Comparison of ENCODE assay signal across 23 cellular contexts in genomic region chr2:125455110-125455509, GRCh38.
A peak's percentile ranks its signal among the peaks of the same experiment; 100 is the strongest.
DNase-seq lines count a peak whose midpoint lies in the region; ATAC-seq and TF ChIP-seq lines count a peak whose summit lies in the region.
"Had no signal": no experiment of that assay in that cellular context is flagged by ENCODE, and none has a peak within 500 bp of the region (broad histone marks: within the 10 kb centered on the region; RNA-seq: fewer than 3 reads in every experiment).

No MANE protein-coding gene starts in this region.

- TF ChIP-seq CTCF in mesothelial cell of epicardium (IDR thresholded peaks at IDR 0.05; ENCODE audit: unreplicated experiment): no peak

- H3K27me3 Mint-ChIP-seq in mesothelial cell of epicardium (ENCODE audit: low read depth): no peaks in the 10 kb centered on the region
- H3K27me3 Mint-ChIP-seq: activated CD4-positive, alpha-beta memory T cell treated with anti-CD3 and anti-CD28 coated beads for 36 hours; CD4-positive, alpha-beta T cell had no signal

- H3K36me3 Mint-ChIP-seq in stimulated activated effector memory CD8-positive, alpha-beta T cell treated with anti-CD3 and anti-CD28 coated beads, Interleukin-12 subunit alpha, Interleukin-12 subunit beta, amount 100 ng/mL, for 72 hours: no peaks in the 10 kb centered on the region
- peaks cover 3% of the 10 kb centered on the region for H3K36me3 Mint-ChIP-seq in mesothelial cell of epicardium

- no peak overlapping the region for H3K4me3 Mint-ChIP-seq in stimulated activated effector memory CD8-positive, alpha-beta T cell treated with anti-CD3 and anti-CD28 coated beads, Interleukin-12 subunit alpha, Interleukin-12 subunit beta, amount 100 ng/mL, for 72 hours
- no peak overlapping the region for H3K4me3 Mint-ChIP-seq in mesothelial cell of epicardium
- H3K4me3 Mint-ChIP-seq: activated CD4-positive, alpha-beta memory T cell treated with anti-CD3 and anti-CD28 coated beads for 36 hours; activated naive CD4-positive, alpha-beta T cell treated with anti-CD3 and anti-CD28 coated beads for 36 hours; CD4-positive, alpha-beta T cell; WTC11 had no signal

- ATAC-seq in GM18505 (IDR thresholded peaks at IDR 0.05; ENCODE audit: unreplicated experiment) (peak; percentile 68), GM21786 (IDR thresholded peaks at IDR 0.05; ENCODE audit: unreplicated experiment) (peak; percentile 68), GM21360 (IDR thresholded peaks at IDR 0.05; ENCODE audit: unreplicated experiment) (no peak), HG02938 (IDR thresholded peaks at IDR 0.05; ENCODE audit: unreplicated experiment) (no peak)
- ATAC-seq in stimulated activated effector memory CD8-positive, alpha-beta T cell treated with anti-CD3 and anti-CD28 coated beads, Interleukin-12 subunit alpha, Interleukin-12 subunit beta, amount 100 ng/mL, for 72 hours: no peak
- ATAC-seq: gastrocnemius medialis, lower lobe of right lung, psoas muscle, WTC11 had no signal

- no peaks in the 10 kb centered on the region for H3K4me1 Mint-ChIP-seq in stimulated activated effector memory CD8-positive, alpha-beta T cell treated with anti-CD3 and anti-CD28 coated beads, Interleukin-12 subunit alpha, Interleukin-12 subunit beta, amount 100 ng/mL, for 72 hours
- peaks cover 2% of the 10 kb centered on the region for H3K4me1 Mint-ChIP-seq in mesothelial cell of epicardium
- H3K4me1 Mint-ChIP-seq: WTC11 had no signal

- H3K27ac Mint-ChIP-seq in stimulated activated effector memory CD8-positive, alpha-beta T cell treated with anti-CD3 and anti-CD28 coated beads, Interleukin-12 subunit alpha, Interleukin-12 subunit beta, amount 100 ng/mL, for 72 hours: no peak overlapping the region
- no peak overlapping the region for H3K27ac Mint-ChIP-seq in mesothelial cell of epicardium
- H3K27ac Mint-ChIP-seq: activated CD4-positive, alpha-beta memory T cell treated with anti-CD3 and anti-CD28 coated beads for 36 hours; activated naive CD4-positive, alpha-beta T cell treated with anti-CD3 and anti-CD28 coated beads for 36 hours; CD4-positive, alpha-beta T cell; WTC11 had no signal

- DNase-seq in HT1080 (ENCODE audit: low read depth) (peak; percentile 51), kidney tubule cell (ENCODE audit: low spot score) (peak; percentile 71), mesothelial cell of epicardium (ENCODE audit: low spot score in 2 of 2, unreplicated experiment in 2 of 2) (no peak)
- DNase-seq in stimulated activated effector memory CD8-positive, alpha-beta T cell treated with anti-CD3 and anti-CD28 coated beads, Interleukin-12 subunit alpha, Interleukin-12 subunit beta, amount 100 ng/mL, for 72 hours (ENCODE audit: low spot score in 2 of 2): no peak
- DNase-seq: activated CD4-positive, alpha-beta memory T cell treated with anti-CD3 and anti-CD28 coated beads for 36 hours; activated naive CD4-positive, alpha-beta T cell treated with anti-CD3 and anti-CD28 coated beads for 36 hours; caudate nucleus; CD4-positive, alpha-beta T cell; gastrocnemius medialis; KG1; lower lobe of right lung; NCI-H1092 treated with DMSO at 0.1 percent for 48 hours; NCI-H2081; NCI-H510A; psoas muscle; stimulated activated CD4-positive, alpha-beta T cell treated with anti-CD3 and anti-CD28 coated beads, Interleukin-2, amount 100 ng/mL, for 24 hours; stimulated activated naive CD4-positive, alpha-beta T cell treated with Interleukin-2 at 50 U/mL for 16 hours; T-helper 2 cell had no signal

- TF ChIP-seq POLR2A in GM18505 (IDR thresholded peaks at IDR 0.05; ENCODE audit: borderline replicate concordance, extremely low read depth, insufficient read depth, insufficient read length): no peak

- H3K9me3 Mint-ChIP-seq in stimulated activated effector memory CD8-positive, alpha-beta T cell treated with anti-CD3 and anti-CD28 coated beads, Interleukin-12 subunit alpha, Interleukin-12 subunit beta, amount 100 ng/mL, for 72 hours: peaks cover 21% of the 10 kb centered on the region
- peaks cover 20% of the 10 kb centered on the region for H3K9me3 Mint-ChIP-seq in mesothelial cell of epicardium
- H3K9me3 Mint-ChIP-seq: activated CD4-positive, alpha-beta memory T cell treated with anti-CD3 and anti-CD28 coated beads for 36 hours had no signal

Comparison
In these comparisons a context has a peak if more than half of its experiments do, and no peak if none do; other contexts are left out.
1. ATAC-seq: peak in GM18505 (single experiment) and GM21786 (single experiment); none in GM21360 (single experiment), stimulated activated effector memory CD8-positive, alpha-beta T cell treated with anti-CD3 and anti-CD28 coated beads, Interleukin-12 subunit alpha, Interleukin-12 subunit beta, amount 100 ng/mL, for 72 hours (single experiment) and HG02938 (single experiment).
2. DNase-seq: peak in HT1080 (single experiment) and kidney tubule cell (single experiment); none in stimulated activated effector memory CD8-positive, alpha-beta T cell treated with anti-CD3 and anti-CD28 coated beads, Interleukin-12 subunit alpha, Interleukin-12 subunit beta, amount 100 ng/mL, for 72 hours (0 of 2) and mesothelial cell of epicardium (0 of 2).